ENCODE assay signal across 2 cellular contexts in genomic region chr15:58746174-58746573, GRCh38.
TF ChIP-seq lines count a peak whose summit lies in the region.

No MANE protein-coding gene starts in this region.

TF ChIP-seq in SK-N-SH, 30 proteins besides CTCF, POLR2A, EP300 and RAD21 (continued from another document):
- no peak for TF ChIP-seq PBX3 (IDR thresholded peaks at IDR 0.05)
- no peak for TF ChIP-seq NRF1 (IDR thresholded peaks at IDR 0.05; ENCODE audit: low read depth, low read length)
- TF ChIP-seq REST (IDR thresholded peaks at IDR 0.05; ENCODE audit: low read depth, low read length) = no peak
- TF ChIP-seq IRF3 (IDR thresholded peaks at IDR 0.05; ENCODE audit: low read depth, low read length) = no peak

TF ChIP-seq in SK-N-SH treated with all-trans-retinoic acid at 6 μM for 48 hours, 23 proteins besides CTCF, POLR2A, EP300 and RAD21 (continued from another document):
- TF ChIP-seq TOX (CRISPR knock-in tag; IDR thresholded peaks at IDR 0.05; ENCODE audit: borderline replicate concordance) = no peak
